18 cellular contexts compared by ENCODE assay signal in genomic region chr2:84461310-84461709, GRCh38.
"Had no signal": no experiment of that assay in that cellular context is flagged by ENCODE, and none has a peak within 500 bp of the region (broad histone marks: within the 10 kb centered on the region; RNA-seq: fewer than 3 reads in every experiment).

No MANE protein-coding gene starts in this region.

- H3K27ac Mint-ChIP-seq: activated naive CD8-positive, alpha-beta T cell treated with anti-CD3 and anti-CD28 coated beads, Interleukin-2, amount 10 ng/mL, durations not matched to agents 7 days and 5 days had no signal

- ATAC-seq: body of pancreas, pancreas had no signal

- H3K36me3 ChIP-seq: left ventricle myocardium inferior, neutrophil, pancreas, suprapubic skin, transverse colon, vagina had no signal

- H3K27me3 ChIP-seq: body of pancreas, neutrophil, pancreas, suprapubic skin, transverse colon, vagina had no signal

- H3K27ac ChIP-seq: body of pancreas, left ventricle myocardium inferior, neutrophil, pancreas, suprapubic skin, transverse colon, vagina had no signal

- H3K27me3 Mint-ChIP-seq: activated naive CD8-positive, alpha-beta T cell treated with anti-CD3 and anti-CD28 coated beads, Interleukin-2, amount 10 ng/mL, durations not matched to agents 7 days and 5 days had no signal

- H3K4me3 ChIP-seq: body of pancreas, left ventricle myocardium inferior, pancreas, suprapubic skin, transverse colon, vagina had no signal

- H3K4me3 Mint-ChIP-seq: activated naive CD8-positive, alpha-beta T cell treated with anti-CD3 and anti-CD28 coated beads, Interleukin-2, amount 10 ng/mL, durations not matched to agents 7 days and 5 days had no signal

- DNase-seq: activated CD4-positive, alpha-beta T cell treated with anti-CD3 and anti-CD28 coated beads for 1 hour; activated CD4-positive, alpha-beta T cell treated with anti-CD3 and anti-CD28 coated beads, Interleukin-2, amount 50 U/mL, for 48 hours; activated naive CD4-positive, alpha-beta T cell; activated naive CD8-positive, alpha-beta T cell treated with anti-CD3 and anti-CD28 coated beads, Interleukin-2, amount 10 ng/mL, durations not matched to agents 7 days and 5 days; amygdala; body of pancreas; cortex of kidney; head of caudate nucleus; left ventricle myocardium inferior; pancreas; stimulated activated CD4-positive, alpha-beta T cell treated with anti-CD3 and anti-CD28 coated beads, Interleukin-12 subunit alpha, Interleukin-12 subunit beta, amount 100 ng/mL, for 4 hours; stimulated activated CD4-positive, alpha-beta T cell treated with anti-CD3 and anti-CD28 coated beads, Interleukin-1b, Interleukin-23, amount 100 ng/mL, for 48 hours; stimulated activated naive CD4-positive, alpha-beta T cell treated with Interleukin-2 at 50 U/mL for 16 hours; T-helper 1 cell; transverse colon had no signal

- H3K9me3 ChIP-seq: body of pancreas, left ventricle myocardium inferior, neutrophil, pancreas, suprapubic skin, transverse colon, vagina had no signal
